Comparison of ENCODE assay signal across 8 cellular contexts in genomic region chr1:45803299-45803780, GRCh38. TPM values are rescaled to one million over a fixed set of nuclear protein-coding genes. Genes with fewer than 3 reads are reported as not detected.
DNase-seq lines count a peak whose midpoint lies in the region; ATAC-seq lines count a peak whose summit lies in the region.

Gene MAST2, plus strand, starts transcription at chr1:45803612. Its CDS starts 284 bp downstream, at chr1:45803896.

- POLR2A ChIA-PET in activated CD8-positive, alpha-beta T cell treated with anti-CD3 and anti-CD28 coated beads, Interleukin-2, amount 10 ng/mL, durations not matched to agents 7 days and 5 days (lab: Charles Lee), result interaction anchor here (2.5 kb wide), 1 partner anchor 117 kb away, joined by 12 read pairs; the partner anchor contains the start of gene GPBP1L1

- CTCF ChIA-PET in activated CD8-positive, alpha-beta T cell treated with anti-CD3 and anti-CD28 coated beads, Interleukin-2, amount 10 ng/mL, durations not matched to agents 7 days and 5 days (lab: Charles Lee), result interaction anchor here (1.0 kb wide), 1 partner anchor 40 kb away, joined by 3 read pairs; no protein-coding TSS in a partner anchor

- peaks cover 14% of the 10 kb centered on the region for H3K4me1 ChIP-seq in CD4-positive, CD25-positive, alpha-beta regulatory T cell (ENCODE audit: control insufficient read depth, insufficient read depth, low read length, poor library complexity, severe bottlenecking)

- H3K9me3 Mint-ChIP-seq in CD4-positive, CD25-positive, alpha-beta regulatory T cell, result peaks cover 0 to 2% (median 0%) of the 10 kb centered on the region in 7 donors
- no peaks in the 10 kb centered on the region for H3K9me3 Mint-ChIP-seq in activated CD8-positive, alpha-beta T cell treated with anti-CD3 and anti-CD28 coated beads, Interleukin-2, amount 10 ng/mL, durations not matched to agents 7 days and 5 days (ENCODE audit: insufficient read depth)

- H3K36me3 Mint-ChIP-seq in CD4-positive, CD25-positive, alpha-beta regulatory T cell, result no peaks in the 10 kb centered on the region
- peaks cover 22% of the 10 kb centered on the region for H3K36me3 Mint-ChIP-seq in activated CD8-positive, alpha-beta T cell treated with anti-CD3 and anti-CD28 coated beads, Interleukin-2, amount 10 ng/mL, durations not matched to agents 7 days and 5 days (ENCODE audit: low read depth)

- H3K4me1 Mint-ChIP-seq in CD4-positive, CD25-positive, alpha-beta regulatory T cell, result peaks cover 19 to 37% (median 24%) of the 10 kb centered on the region in 4 donors
- peaks cover 33% of the 10 kb centered on the region for H3K4me1 Mint-ChIP-seq in activated CD8-positive, alpha-beta T cell treated with anti-CD3 and anti-CD28 coated beads, Interleukin-2, amount 10 ng/mL, durations not matched to agents 7 days and 5 days (ENCODE audit: low read depth)

- H3K27ac ChIP-seq in CD4-positive, CD25-positive, alpha-beta regulatory T cell (ENCODE audit: insufficient read depth, low read length, poor library complexity, severe bottlenecking), result no peak within 1 kb of the TSS

- DNase-seq in CD4-positive, CD25-positive, alpha-beta regulatory T cell, result peak; percentile 74 to 87 (median 79)
- DNase-seq in NCI-H82 (lab: John Stamatoyannopoulos, UW) (peak; percentile 93), lung microvascular endothelial cell (ENCODE audit: low read depth in 2 of 2) (peak; percentile 90 to 92)
- peak; percentile 87 for DNase-seq in activated CD8-positive, alpha-beta T cell treated with anti-CD3 and anti-CD28 coated beads, Interleukin-2, amount 10 ng/mL, durations not matched to agents 7 days and 5 days
- DNase-seq in effector CD8-positive, alpha-beta T cell (lab: John Stamatoyannopoulos, UW), result peak; percentile 67
- peak; percentile 60 to 87 (median 76) for DNase-seq in stimulated activated CD4-positive, alpha-beta T cell treated with anti-CD3 and anti-CD28 coated beads, TNF-alpha, amount 100 ng/mL, for 24 hours (ENCODE audit: low read depth in 3 of 3)

- ATAC-seq in CD4-positive, CD25-positive, alpha-beta regulatory T cell (ENCODE audit: low read depth in 2 of 2), result peak; percentile 93 to 94
- peak; percentile 86 for ATAC-seq in GM19452 (IDR thresholded peaks at IDR 0.05; ENCODE audit: unreplicated experiment)
- peak; percentile 92 for ATAC-seq in HG03571 (IDR thresholded peaks at IDR 0.05; ENCODE audit: unreplicated experiment)
- peak; percentile 95 for ATAC-seq in activated CD8-positive, alpha-beta T cell treated with anti-CD3 and anti-CD28 coated beads, Interleukin-2, amount 10 ng/mL, durations not matched to agents 7 days and 5 days

- no peaks in the 10 kb centered on the region for H3K9me3 ChIP-seq in CD4-positive, CD25-positive, alpha-beta regulatory T cell (ENCODE audit: control insufficient read depth in 2 of 2, low read length in 2 of 2)

- no peaks in the 10 kb centered on the region for H3K36me3 ChIP-seq in CD4-positive, CD25-positive, alpha-beta regulatory T cell (ENCODE audit: control insufficient read depth, insufficient read depth, low read length)

- no peaks in the 10 kb centered on the region for H3K27me3 Mint-ChIP-seq in CD4-positive, CD25-positive, alpha-beta regulatory T cell
- H3K27me3 Mint-ChIP-seq in activated CD8-positive, alpha-beta T cell treated with anti-CD3 and anti-CD28 coated beads, Interleukin-2, amount 10 ng/mL, durations not matched to agents 7 days and 5 days (ENCODE audit: low read depth), result no peaks in the 10 kb centered on the region

- H3K4me3 ChIP-seq in CD4-positive, CD25-positive, alpha-beta regulatory T cell (ENCODE audit: low read depth, low read length), result peak within 1 kb of the TSS; percentile 76

- peak within 1 kb of the TSS; percentile 88 to 95 (median 92) for H3K4me3 Mint-ChIP-seq in CD4-positive, CD25-positive, alpha-beta regulatory T cell
- peak within 1 kb of the TSS; percentile 88 for H3K4me3 Mint-ChIP-seq in activated CD8-positive, alpha-beta T cell treated with anti-CD3 and anti-CD28 coated beads, Interleukin-2, amount 10 ng/mL, durations not matched to agents 7 days and 5 days

- no peaks in the 10 kb centered on the region for H3K27me3 ChIP-seq in CD4-positive, CD25-positive, alpha-beta regulatory T cell (ENCODE audit: control insufficient read depth, insufficient read depth, low read length)

- peak within 1 kb of the TSS; percentile 82 to 88 (median 87) for H3K27ac Mint-ChIP-seq in CD4-positive, CD25-positive, alpha-beta regulatory T cell
- H3K27ac Mint-ChIP-seq in activated CD8-positive, alpha-beta T cell treated with anti-CD3 and anti-CD28 coated beads, Interleukin-2, amount 10 ng/mL, durations not matched to agents 7 days and 5 days, result peak within 1 kb of the TSS; percentile 85

RNA-seq across cellular contexts. Expression of gene MAST2, which starts in this region (rescaled TPM):
- 13.1 TPM for total RNA-seq in CD4-positive, CD25-positive, alpha-beta regulatory T cell
- polyA plus RNA-seq in CD4-positive, CD25-positive, alpha-beta regulatory T cell, result 1 to 10 TPM in 2 of 4 donors, under 1 TPM in 2; 0.71 to 3.2 (median 1.3) TPM
- 10 to 100 TPM; 25.7 to 27.9 TPM for total RNA-seq in activated CD8-positive, alpha-beta T cell treated with anti-CD3 and anti-CD28 coated beads, Interleukin-2, amount 10 ng/mL, durations not matched to agents 7 days and 5 days
- total RNA-seq in lung microvascular endothelial cell, result 8.5 and 8.7 TPM in 2 replicates
